Comparison of ENCODE assay signal across 28 cellular contexts in genomic region chr11:67010296-67010905, GRCh38. TPM values are rescaled to one million over a fixed set of nuclear protein-coding genes. Genes with fewer than 3 reads are reported as not detected.
"Had no signal": no experiment of that assay in that cellular context is flagged by ENCODE, and none has a peak within 500 bp of the region (broad histone marks: within the 10 kb centered on the region; RNA-seq: fewer than 3 reads in every experiment).

No MANE protein-coding gene starts in this region.

- H3K36me3 ChIP-seq: brain microvascular endothelial cell, cardiac muscle cell, SJCRH30 had no signal

- H3K27me3 Mint-ChIP-seq: activated T-helper 17 cell treated with anti-CD3 and anti-CD28 coated beads, Interleukin-2, amount 50 U/mL, for 72 hours had no signal

- H3K4me3 Mint-ChIP-seq: activated B cell treated with CpG ODN at 0.5 μM for 24 hours; activated CD4-positive, alpha-beta T cell treated with anti-CD3 and anti-CD28 coated beads, Interleukin-2, amount 10 ng/mL, durations not matched to agents 24 days and 14 days; activated naive CD4-positive, alpha-beta T cell treated with anti-CD3 and anti-CD28 coated beads, Interleukin-2, amount 10 ng/mL, durations not matched to agents 7 days and 5 days; activated naive CD8-positive, alpha-beta T cell treated with anti-CD3 and anti-CD28 coated beads for 36 hours; activated T-helper 17 cell treated with anti-CD3 and anti-CD28 coated beads, Interleukin-2, amount 50 U/mL, for 72 hours had no signal

- H3K4me3 ChIP-seq: cardiac muscle cell, SJCRH30 had no signal

- ATAC-seq: activated T-helper 17 cell treated with anti-CD3 and anti-CD28 coated beads, Interleukin-2, amount 50 U/mL, for 72 hours had no signal

- H3K27ac ChIP-seq: brain microvascular endothelial cell, cardiac muscle cell, KMS-11, SJCRH30 had no signal

- DNase-seq: activated B cell treated with CpG ODN at 0.5 μM for 24 hours; activated CD4-positive, alpha-beta T cell treated with anti-CD3 and anti-CD28 coated beads for 1 hour; activated CD4-positive, alpha-beta T cell treated with anti-CD3 and anti-CD28 coated beads, Interleukin-2, amount 10 ng/mL, durations not matched to agents 24 days and 14 days; activated CD4-positive, alpha-beta T cell treated with anti-CD3 and anti-CD28 coated beads, Interleukin-2, amount 50 U/mL, for 48 hours; activated CD8-positive, alpha-beta memory T cell treated with anti-CD3 and anti-CD28 coated beads for 24 hours; activated gamma-delta T cell; activated naive CD4-positive, alpha-beta T cell treated with anti-CD3 and anti-CD28 coated beads, Interleukin-2, amount 10 ng/mL, durations not matched to agents 7 days and 5 days; activated naive CD8-positive, alpha-beta T cell treated with anti-CD3 and anti-CD28 coated beads for 36 hours; activated T-cell treated with anti-CD3 and anti-CD28 coated beads for 4 hours; activated T-cell treated with anti-CD3 and anti-CD28 coated beads, Interleukin-2, amount 50 U/mL, for 48 hours; brain microvascular endothelial cell; NCI-H1092; NCI-H1417; NCI-H1930; NCI-H345; NCI-H510A; NCI-H526 treated with DMSO at 0.1 percent for 48 hours; NCI-H82; SJCRH30; T-helper 2 cell; T1000 had no signal

- H3K9ac ChIP-seq: KMS-11 had no signal

- H3K27me3 ChIP-seq: brain microvascular endothelial cell, cardiac muscle cell, SJCRH30 had no signal

- H3K9me3 ChIP-seq: SJCRH30 had no signal

- H3K4me1 Mint-ChIP-seq: activated B cell treated with CpG ODN at 0.5 μM for 24 hours; activated CD4-positive, alpha-beta T cell treated with anti-CD3 and anti-CD28 coated beads, Interleukin-2, amount 10 ng/mL, durations not matched to agents 24 days and 14 days; activated naive CD4-positive, alpha-beta T cell treated with anti-CD3 and anti-CD28 coated beads, Interleukin-2, amount 10 ng/mL, durations not matched to agents 7 days and 5 days; activated naive CD8-positive, alpha-beta T cell treated with anti-CD3 and anti-CD28 coated beads for 36 hours; activated T-helper 17 cell treated with anti-CD3 and anti-CD28 coated beads, Interleukin-2, amount 50 U/mL, for 72 hours had no signal

- H3K4me2 ChIP-seq: KMS-11 had no signal

- H3K27ac Mint-ChIP-seq: activated B cell treated with CpG ODN at 0.5 μM for 24 hours; activated CD4-positive, alpha-beta T cell treated with anti-CD3 and anti-CD28 coated beads, Interleukin-2, amount 10 ng/mL, durations not matched to agents 24 days and 14 days; activated naive CD4-positive, alpha-beta T cell treated with anti-CD3 and anti-CD28 coated beads, Interleukin-2, amount 10 ng/mL, durations not matched to agents 7 days and 5 days; activated naive CD8-positive, alpha-beta T cell treated with anti-CD3 and anti-CD28 coated beads for 36 hours; activated T-helper 17 cell treated with anti-CD3 and anti-CD28 coated beads, Interleukin-2, amount 50 U/mL, for 72 hours had no signal

- H3K36me3 Mint-ChIP-seq: activated naive CD4-positive, alpha-beta T cell treated with anti-CD3 and anti-CD28 coated beads, Interleukin-2, amount 10 ng/mL, durations not matched to agents 7 days and 5 days; activated naive CD8-positive, alpha-beta T cell treated with anti-CD3 and anti-CD28 coated beads for 36 hours had no signal

RNA-seq across cellular contexts. Expression of gene SYT12, which starts 12.5 kb away (rescaled TPM):
- total RNA-seq: activated B cell treated with CpG ODN at 0.5 μM for 24 hours; activated CD4-positive, alpha-beta T cell treated with anti-CD3 and anti-CD28 coated beads, Interleukin-2, amount 10 ng/mL, durations not matched to agents 24 days and 14 days; activated naive CD8-positive, alpha-beta T cell treated with anti-CD3 and anti-CD28 coated beads for 36 hours had no signal
- polyA plus RNA-seq: cardiac muscle cell had no signal

RNA-seq across cellular contexts. Expression of gene C11orf86, which starts 35.3 kb away (rescaled TPM):
- total RNA-seq: activated B cell treated with CpG ODN at 0.5 μM for 24 hours; activated CD4-positive, alpha-beta T cell treated with anti-CD3 and anti-CD28 coated beads, Interleukin-2, amount 10 ng/mL, durations not matched to agents 24 days and 14 days; activated naive CD8-positive, alpha-beta T cell treated with anti-CD3 and anti-CD28 coated beads for 36 hours; activated T-helper 17 cell treated with anti-CD3 and anti-CD28 coated beads, Interleukin-2, amount 50 U/mL, for 72 hours; cardiac muscle cell; chondrocyte; MCF 10A; OCI-LY7; RPMI7951; SJCRH30 had no signal
- polyA plus RNA-seq: cardiac muscle cell had no signal

RNA-seq across cellular contexts. Expression of gene RHOD, which starts 46.2 kb away (rescaled TPM):
- total RNA-seq: activated B cell treated with CpG ODN at 0.5 μM for 24 hours, OCI-LY7, SJCRH30 had no signal
